In the genomic region with DNA sequence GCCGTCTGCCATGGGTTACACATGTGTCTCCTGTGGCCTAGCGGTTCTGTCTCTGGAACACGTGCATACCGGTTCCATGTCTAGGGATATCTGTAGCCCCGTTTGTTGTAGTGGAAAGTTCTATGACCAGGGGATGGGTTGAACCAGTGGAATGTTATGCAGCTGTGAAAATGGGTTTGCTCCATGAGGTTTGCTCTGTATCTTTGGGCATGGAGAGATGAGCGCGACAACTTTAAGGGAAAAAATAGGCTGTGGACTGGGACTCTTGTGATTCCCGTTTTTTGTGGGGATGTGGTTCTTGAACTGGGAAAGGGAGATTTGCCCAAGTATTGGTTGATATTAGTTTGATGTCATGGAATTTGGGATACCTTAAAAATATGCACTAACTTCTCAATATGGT, we compare ENCODE assay signal across 25 cellular contexts.
"Had no signal": no experiment of that assay in that cellular context is flagged by ENCODE, and none has a peak within 500 bp of the region (broad histone marks: within the 10 kb centered on the region; RNA-seq: fewer than 3 reads in every experiment).

No MANE protein-coding gene starts in this region.

- H3K9me3 Mint-ChIP-seq: activated CD4-positive, alpha-beta memory T cell treated with anti-CD3 and anti-CD28 coated beads for 36 hours; activated CD4-positive, alpha-beta T cell treated with anti-CD3 and anti-CD28 coated beads, Interleukin-2, amount 10 ng/mL, durations not matched to agents 7 days and 5 days; activated naive CD4-positive, alpha-beta T cell treated with anti-CD3 and anti-CD28 coated beads for 36 hours; activated T-cell treated with anti-CD3 and anti-CD28 coated beads, Interleukin-2, amount 50 U/mL, for 4 hours had no signal

- H3K9me3 ChIP-seq: MG63, SJSA1 had no signal

- H3K36me3 ChIP-seq: MG63 had no signal

- H3K4me3 ChIP-seq: MG63, SJSA1 had no signal

- H3K27me3 ChIP-seq: MG63, SJSA1 had no signal

- H3K4me1 ChIP-seq: SJSA1 had no signal

- H3K27ac ChIP-seq: SJSA1 had no signal

- H3K4me3 Mint-ChIP-seq: activated CD4-positive, alpha-beta memory T cell treated with anti-CD3 and anti-CD28 coated beads for 36 hours; activated CD4-positive, alpha-beta T cell treated with anti-CD3 and anti-CD28 coated beads, Interleukin-2, amount 10 ng/mL, durations not matched to agents 7 days and 5 days; activated naive CD4-positive, alpha-beta T cell treated with anti-CD3 and anti-CD28 coated beads for 36 hours; activated naive CD8-positive, alpha-beta T cell; activated T-cell treated with anti-CD3 and anti-CD28 coated beads, Interleukin-2, amount 50 U/mL, for 4 hours; T-helper 17 cell had no signal

- DNase-seq: activated CD4-positive, alpha-beta memory T cell treated with anti-CD3 and anti-CD28 coated beads for 36 hours; activated CD4-positive, alpha-beta T cell treated with anti-CD3 and anti-CD28 coated beads, Interleukin-2, amount 10 ng/mL, durations not matched to agents 7 days and 5 days; activated CD4-positive, CD25-positive, alpha-beta regulatory T cell; activated CD8-positive, alpha-beta memory T cell treated with anti-CD3 and anti-CD28 coated beads for 24 hours; activated effector memory CD4-positive, alpha-beta T cell treated with anti-CD3 and anti-CD28 coated beads, Interleukin-2, amount 50 U/mL, for 16 hours; activated naive CD4-positive, alpha-beta T cell treated with anti-CD3 and anti-CD28 coated beads for 36 hours; activated T-cell treated with anti-CD3 and anti-CD28 coated beads, Interleukin-2, amount 50 U/mL, for 4 hours; amygdala; caudate nucleus; MG63; MV-4-11; NCI-H1105; NCI-H1436; NCI-H1694 treated with DMSO at 0.1 percent for 48 hours; NCI-H2029 treated with DMSO at 0.1 percent for 48 hours; NCI-H345; NCI-H510A; NCI-H526 treated with DMSO at 0.1 percent for 48 hours; NCI-H82; OCI-M1; SHP77; T-helper 17 cell; T1000 had no signal

- H3K27me3 Mint-ChIP-seq: activated CD4-positive, alpha-beta memory T cell treated with anti-CD3 and anti-CD28 coated beads for 36 hours; activated CD4-positive, alpha-beta T cell treated with anti-CD3 and anti-CD28 coated beads, Interleukin-2, amount 10 ng/mL, durations not matched to agents 7 days and 5 days; activated naive CD8-positive, alpha-beta T cell; T-helper 17 cell had no signal

- ATAC-seq: activated T-cell treated with anti-CD3 and anti-CD28 coated beads, Interleukin-2, amount 50 U/mL, for 4 hours; T-helper 17 cell had no signal

- H3K4me1 Mint-ChIP-seq: activated CD4-positive, alpha-beta T cell treated with anti-CD3 and anti-CD28 coated beads, Interleukin-2, amount 10 ng/mL, durations not matched to agents 7 days and 5 days had no signal

- H3K27ac Mint-ChIP-seq: activated CD4-positive, alpha-beta memory T cell treated with anti-CD3 and anti-CD28 coated beads for 36 hours; activated CD4-positive, alpha-beta T cell treated with anti-CD3 and anti-CD28 coated beads, Interleukin-2, amount 10 ng/mL, durations not matched to agents 7 days and 5 days; activated naive CD4-positive, alpha-beta T cell treated with anti-CD3 and anti-CD28 coated beads for 36 hours; activated naive CD8-positive, alpha-beta T cell; T-helper 17 cell had no signal
